ENCODE assay signal across 20 cellular contexts in the genomic region with DNA sequence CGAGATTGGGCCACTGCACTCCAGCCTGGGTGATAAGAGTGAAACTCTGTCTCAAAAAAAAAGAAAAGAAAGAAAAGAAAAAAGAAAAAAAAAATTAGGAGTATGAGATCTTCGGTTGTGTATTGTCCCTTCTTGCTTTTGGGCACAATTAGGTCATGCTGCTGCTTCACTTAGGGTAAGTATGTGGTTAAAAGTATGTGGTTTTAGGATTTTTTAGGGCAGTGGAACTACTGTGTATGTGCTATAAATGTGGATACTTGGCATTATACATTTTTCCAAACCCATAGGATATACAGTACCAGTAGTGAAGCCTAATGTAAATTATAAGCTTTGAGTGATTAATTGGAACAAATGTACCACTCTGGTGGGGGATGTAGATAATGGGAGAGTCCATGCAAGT. TPM values are rescaled to one million over a fixed set of nuclear protein-coding genes. Genes with fewer than 3 reads are reported as not detected.
DNase-seq lines count a peak whose midpoint lies in the region; ATAC-seq and TF ChIP-seq lines count a peak whose summit lies in the region.
"Had no signal": no experiment of that assay in that cellular context is flagged by ENCODE, and none has a peak within 500 bp of the region (broad histone marks: within the 10 kb centered on the region; RNA-seq: fewer than 3 reads in every experiment).

No MANE protein-coding gene starts in this region.

- no peaks in the 10 kb centered on the region for H3K27me3 Mint-ChIP-seq in T-helper 2 cell treated with Interferon-gamma antibody and Interleukin-4, amounts not matched to agents 5 μg/mL and 100 μg/mL, for 36 hours (ENCODE audit: low read depth)
- no peaks in the 10 kb centered on the region for H3K27me3 Mint-ChIP-seq in natural killer cell treated with Interleukin-12 subunit alpha and Interleukin-12 subunit beta and Interleukin-15 and Interleukin-18, amount 100 ng/mL, for 72 hours

- peak overlapping the region; percentile 14 for H3K4me3 Mint-ChIP-seq in T-helper 2 cell treated with Interferon-gamma antibody and Interleukin-4, amounts not matched to agents 5 μg/mL and 100 μg/mL, for 36 hours
- peak overlapping the region; percentile 87 for H3K4me3 Mint-ChIP-seq in natural killer cell treated with Interleukin-12 subunit alpha and Interleukin-12 subunit beta and Interleukin-15 and Interleukin-18, amount 100 ng/mL, for 72 hours
- H3K4me3 Mint-ChIP-seq: nephron had no signal

- H3K27me3 ChIP-seq in Karpas-422 (ENCODE audit: low read length): no peaks in the 10 kb centered on the region
- H3K27me3 ChIP-seq in suprapubic skin: no peaks in the 10 kb centered on the region
- H3K27me3 ChIP-seq: ascending aorta had no signal

- peaks cover 16% of the 10 kb centered on the region for H3K9me3 Mint-ChIP-seq in T-helper 2 cell treated with Interferon-gamma antibody and Interleukin-4, amounts not matched to agents 5 μg/mL and 100 μg/mL, for 36 hours
- peaks cover 19 to 22% of the 10 kb centered on the region in 2 donors for H3K9me3 Mint-ChIP-seq in activated naive CD4-positive, alpha-beta T cell treated with anti-CD3 and anti-CD28 coated beads, Interleukin-2, amount 50 U/mL, for 72 hours
- peaks cover 10% of the 10 kb centered on the region for H3K9me3 Mint-ChIP-seq in natural killer cell treated with Interleukin-12 subunit alpha and Interleukin-12 subunit beta and Interleukin-15 and Interleukin-18, amount 100 ng/mL, for 72 hours
- H3K9me3 Mint-ChIP-seq: nephron had no signal

- H2AFZ ChIP-seq in Karpas-422 (ENCODE audit: low read length): no peak overlapping the region

- H3K4me1 Mint-ChIP-seq in T-helper 2 cell treated with Interferon-gamma antibody and Interleukin-4, amounts not matched to agents 5 μg/mL and 100 μg/mL, for 36 hours (ENCODE audit: low read depth): peaks cover 53% of the 10 kb centered on the region
- H3K4me1 Mint-ChIP-seq in natural killer cell treated with Interleukin-12 subunit alpha and Interleukin-12 subunit beta and Interleukin-15 and Interleukin-18, amount 100 ng/mL, for 72 hours (ENCODE audit: low read depth in 2 of 2): peaks cover 71 to 74% of the 10 kb centered on the region in 2 donors

- no peak for TF ChIP-seq EP300 in suprapubic skin (IDR thresholded peaks at IDR 0.05)

- H3K4me2 ChIP-seq in Karpas-422 (ENCODE audit: low read depth, low read length, poor library complexity, severe bottlenecking): peak overlapping the region; percentile 40

- no peak for DNase-seq in T-helper 2 cell treated with Interferon-gamma antibody and Interleukin-4, amounts not matched to agents 5 μg/mL and 100 μg/mL, for 36 hours (ENCODE audit: low spot score)
- DNase-seq in T-helper 2 cell (no peak), Karpas-422 (no peak), suprapubic skin (ENCODE audit: low spot score in 2 of 2) (no peak)
- no peak for DNase-seq in activated naive CD4-positive, alpha-beta T cell treated with anti-CD3 and anti-CD28 coated beads, Interleukin-2, amount 50 U/mL, for 72 hours (ENCODE audit: low spot score in 2 of 2)
- DNase-seq in natural killer cell treated with Interleukin-12 subunit alpha and Interleukin-12 subunit beta and Interleukin-15 and Interleukin-18, amount 100 ng/mL, for 72 hours (ENCODE audit: low spot score): no peak
- DNase-seq in stimulated activated CD8-positive, alpha-beta memory T cell treated with anti-CD3 and anti-CD28 coated beads, Interleukin-4, amount 100 ng/mL, for 48 hours: no peak
- DNase-seq: GOT3, kidney, NCI-H1417, NCI-H526, posterior cingulate gyrus, T-helper 9 cell had no signal

- no peak for TF ChIP-seq POLR2A in suprapubic skin (IDR thresholded peaks at IDR 0.05)

- H3K4me3 ChIP-seq in Karpas-422 (ENCODE audit: low read length): no peak overlapping the region
- H3K4me3 ChIP-seq in suprapubic skin: no peak overlapping the region
- H3K4me3 ChIP-seq: ascending aorta, thoracic aorta had no signal

- H3K36me3 ChIP-seq in Karpas-422 (ENCODE audit: insufficient read depth, low read length): no peaks in the 10 kb centered on the region
- peaks cover 11% of the 10 kb centered on the region for H3K36me3 ChIP-seq in suprapubic skin
- H3K36me3 ChIP-seq: ascending aorta, thoracic aorta had no signal

- no peaks in the 10 kb centered on the region for H3K79me2 ChIP-seq in Karpas-422 (ENCODE audit: low read length)

- no peak overlapping the region for H3K9ac ChIP-seq in Karpas-422 (ENCODE audit: low read length)

- H3K4me1 ChIP-seq in Karpas-422 (ENCODE audit: low read length): peaks cover 46% of the 10 kb centered on the region
- peaks cover 8% of the 10 kb centered on the region for H3K4me1 ChIP-seq in suprapubic skin
- H3K4me1 ChIP-seq: ascending aorta had no signal

- H3K27ac Mint-ChIP-seq in T-helper 2 cell treated with Interferon-gamma antibody and Interleukin-4, amounts not matched to agents 5 μg/mL and 100 μg/mL, for 36 hours: peak overlapping the region; percentile 24
- peak overlapping the region; percentile 92 for H3K27ac Mint-ChIP-seq in activated naive CD4-positive, alpha-beta T cell treated with anti-CD3 and anti-CD28 coated beads, Interleukin-2, amount 50 U/mL, for 72 hours
- peak overlapping the region; percentile 98 for H3K27ac Mint-ChIP-seq in natural killer cell treated with Interleukin-12 subunit alpha and Interleukin-12 subunit beta and Interleukin-15 and Interleukin-18, amount 100 ng/mL, for 72 hours
- H3K27ac Mint-ChIP-seq: nephron had no signal

- H4K20me1 ChIP-seq in Karpas-422 (ENCODE audit: insufficient read depth, low read depth, low read length): no peaks in the 10 kb centered on the region

- no peaks in the 10 kb centered on the region for H3K9me3 ChIP-seq in Karpas-422 (ENCODE audit: low read length)
- no peaks in the 10 kb centered on the region for H3K9me3 ChIP-seq in suprapubic skin
- H3K9me3 ChIP-seq: ascending aorta, thoracic aorta had no signal

- 95% methylated on average over 2 of the region's 2 CpGs for WGBS in suprapubic skin

- H3K9me2 ChIP-seq in Karpas-422 (replicated peaks; ENCODE audit: insufficient read depth, low read length): no peaks in the 10 kb centered on the region

- H3K36me3 Mint-ChIP-seq in T-helper 2 cell treated with Interferon-gamma antibody and Interleukin-4, amounts not matched to agents 5 μg/mL and 100 μg/mL, for 36 hours (ENCODE audit: low read depth): peaks cover 6% of the 10 kb centered on the region
- peaks cover 17 to 41% of the 10 kb centered on the region in 2 donors for H3K36me3 Mint-ChIP-seq in activated naive CD4-positive, alpha-beta T cell treated with anti-CD3 and anti-CD28 coated beads, Interleukin-2, amount 50 U/mL, for 72 hours
- H3K36me3 Mint-ChIP-seq in natural killer cell treated with Interleukin-12 subunit alpha and Interleukin-12 subunit beta and Interleukin-15 and Interleukin-18, amount 100 ng/mL, for 72 hours: peaks cover 19% of the 10 kb centered on the region

- peak in 1 of 2 donors; percentile 13 for ATAC-seq in activated naive CD4-positive, alpha-beta T cell treated with anti-CD3 and anti-CD28 coated beads, Interleukin-2, amount 50 U/mL, for 72 hours
- ATAC-seq in natural killer cell treated with Interleukin-12 subunit alpha and Interleukin-12 subunit beta and Interleukin-15 and Interleukin-18, amount 100 ng/mL, for 72 hours: no peak
- ATAC-seq in GM18873 (IDR thresholded peaks at IDR 0.05; ENCODE audit: low FRiP score, unreplicated experiment): no peak

- no peak for TF ChIP-seq CTCF in suprapubic skin (IDR thresholded peaks at IDR 0.05)

- H3K27ac ChIP-seq in Karpas-422 (ENCODE audit: low read length) (peak overlapping the region; percentile 64), suprapubic skin (no peak overlapping the region)
- H3K27ac ChIP-seq: 22Rv1, ascending aorta, C4-2B, thoracic aorta had no signal

RNA-seq across cellular contexts. Expression of a gene that starts 31.2 kb away (rescaled TPM):
- 0.07 TPM in 1 of 2 replicates, not detected in the other for total RNA-seq in Karpas-422 (2014; rRNA removed; shearing (Covaris generic); ENCODE audit: low replicate concordance)
- total RNA-seq in activated naive CD4-positive, alpha-beta T cell treated with anti-CD3 and anti-CD28 coated beads, Interleukin-2, amount 50 U/mL, for 72 hours: under 1 TPM; 0.05 to 0.18 TPM
- total RNA-seq in natural killer cell treated with Interleukin-12 subunit alpha and Interleukin-12 subunit beta and Interleukin-15 and Interleukin-18, amount 100 ng/mL, for 72 hours: not detected
- 10 to 100 TPM; 18.7 to 39.7 (median 28.1) TPM for total RNA-seq in suprapubic skin
- total RNA-seq: lung microvascular endothelial cell had no signal

Comparison
In these comparisons a context has a peak if more than half of its experiments do, and no peak if none do; other contexts are left out.
1. H3K27ac Mint-ChIP-seq: peak in every context shown above with its lines; median percentile 98 in natural killer cell treated with Interleukin-12 subunit alpha and Interleukin-12 subunit beta and Interleukin-15 and Interleukin-18, amount 100 ng/mL, for 72 hours; 92 in activated naive CD4-positive, alpha-beta T cell treated with anti-CD3 and anti-CD28 coated beads, Interleukin-2, amount 50 U/mL, for 72 hours; 24 in T-helper 2 cell treated with Interferon-gamma antibody and Interleukin-4, amounts not matched to agents 5 μg/mL and 100 μg/mL, for 36 hours.
2. RNA of a gene that starts 31.2 kb away (total RNA-seq): 18.7 to 39.7 TPM in suprapubic skin; 0.05 to 0.18 TPM in activated naive CD4-positive, alpha-beta T cell treated with anti-CD3 and anti-CD28 coated beads, Interleukin-2, amount 50 U/mL, for 72 hours, 0.07 TPM in Karpas-422 and not detected in natural killer cell treated with Interleukin-12 subunit alpha and Interleukin-12 subunit beta and Interleukin-15 and Interleukin-18, amount 100 ng/mL, for 72 hours; every median in the first group is over 10 times any median in the second.